Comparison of ENCODE assay signal across 16 cellular contexts in the genomic region with DNA sequence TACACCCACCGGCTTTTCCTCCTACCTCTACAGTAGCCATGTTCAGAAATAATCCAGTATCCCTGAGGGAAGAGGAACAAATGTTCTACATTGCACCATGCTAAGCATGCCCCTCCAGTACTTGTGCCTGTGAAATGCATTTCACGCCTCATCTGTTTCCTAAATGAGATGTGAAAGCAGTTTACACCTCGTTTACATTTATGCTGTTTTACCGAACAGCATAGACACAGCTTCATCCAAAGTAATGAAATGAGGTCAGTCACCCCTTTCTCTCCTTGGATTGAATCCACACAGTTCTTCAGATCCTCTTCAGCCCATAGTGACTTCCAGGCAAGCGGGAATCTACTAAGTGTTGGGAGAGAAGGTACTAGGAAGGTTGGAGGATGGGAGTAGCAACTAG.
DNase-seq lines count a peak whose midpoint lies in the region; ATAC-seq and TF ChIP-seq lines count a peak whose summit lies in the region.
"Had no signal": no experiment of that assay in that cellular context is flagged by ENCODE, and none has a peak within 500 bp of the region (broad histone marks: within the 10 kb centered on the region; RNA-seq: fewer than 3 reads in every experiment).

No MANE protein-coding gene starts in this region.

- 75 to 77% methylated on average over 5 of the region's 5 CpGs for WGBS in upper lobe of left lung, 2 donors

- H3K27ac Mint-ChIP-seq in activated B cell treated with CpG ODN at 0.5 μM for 24 hours: no peak overlapping the region

- H3K4me1 Mint-ChIP-seq in activated B cell treated with CpG ODN at 0.5 μM for 24 hours: peaks cover 10% of the 10 kb centered on the region

- intact Hi-C loops in activated B cell treated with CpG ODN at 0.5 μM for 24 hours (cut with micrococcal nuclease): no loop called here

- H3K4me3 ChIP-seq in upper lobe of left lung: no peak overlapping the region
- H3K4me3 ChIP-seq: BLaER1 treated with 17β-estradiol and CSF1 and Interleukin-3, amounts not matched to agents 10 nM and 100 nM had no signal

- H3K4me3 Mint-ChIP-seq in activated B cell treated with CpG ODN at 0.5 μM for 24 hours: peak overlapping the region; percentile 8

- peaks cover 9% of the 10 kb centered on the region for H3K9me3 Mint-ChIP-seq in activated B cell treated with CpG ODN at 0.5 μM for 24 hours

- TF ChIP-seq CTCF in activated B cell treated with CpG ODN at 0.5 μM for 24 hours (IDR thresholded peaks at IDR 0.05): no peak
- no peak for TF ChIP-seq CTCF in upper lobe of left lung (IDR thresholded peaks at IDR 0.05)

- peak; percentile 9 for DNase-seq in G401 (ENCODE audit: low spot score)
- no peak for DNase-seq in activated B cell treated with CpG ODN at 0.5 μM for 24 hours
- DNase-seq in renal cortical epithelial cell (ENCODE audit: low read depth): peak; percentile 18
- no peak for DNase-seq in upper lobe of left lung
- DNase-seq: DMS 273 treated with DMSO at 0.1 percent for 48 hours, H7, IMR-90, Kasumi-1, NCI-H2029 treated with DMSO at 0.1 percent for 48 hours, NCI-H446, NCI-H82, SHP77 treated with DMSO at 0.1 percent for 48 hours had no signal

- in situ Hi-C loops in G401 (cut with HindIII; ENCODE audit: low sequenced_read_pairs): no loop called here

- TF ChIP-seq POLR2A in upper lobe of left lung (IDR thresholded peaks at IDR 0.05): no peak

- CTCF ChIA-PET in activated B cell treated with CpG ODN at 0.5 μM for 24 hours (lab: Charles Lee): no interaction called here

- H3K27me3 ChIP-seq in upper lobe of left lung: no peaks in the 10 kb centered on the region
- H3K27me3 ChIP-seq: BLaER1 treated with 17β-estradiol and CSF1 and Interleukin-3, amounts not matched to agents 10 nM and 100 nM had no signal

- no peak overlapping the region for H3K27ac ChIP-seq in upper lobe of left lung
- H3K27ac ChIP-seq: BLaER1 treated with 17β-estradiol and CSF1 and Interleukin-3, amounts not matched to agents 10 nM and 100 nM had no signal

- no peaks in the 10 kb centered on the region for H3K27me3 Mint-ChIP-seq in activated B cell treated with CpG ODN at 0.5 μM for 24 hours

- no peak for TF ChIP-seq EP300 in upper lobe of left lung (IDR thresholded peaks at IDR 0.05)

- ATAC-seq in HG03432 (IDR thresholded peaks at IDR 0.05; ENCODE audit: unreplicated experiment) (peak; percentile 79), activated B cell treated with CpG ODN at 0.5 μM for 24 hours (ENCODE audit: low read depth) (no peak), upper lobe of left lung (ENCODE audit: low FRiP score in 2 of 2) (no peak), HG03520 (IDR thresholded peaks at IDR 0.05; ENCODE audit: unreplicated experiment) (no peak), GM19351 (IDR thresholded peaks at IDR 0.05; ENCODE audit: unreplicated experiment) (no peak)

- no peaks in the 10 kb centered on the region for H3K4me1 ChIP-seq in upper lobe of left lung
- H3K4me1 ChIP-seq: BLaER1 treated with 17β-estradiol and CSF1 and Interleukin-3, amounts not matched to agents 10 nM and 100 nM had no signal

- peaks cover 3% of the 10 kb centered on the region for H3K36me3 Mint-ChIP-seq in activated B cell treated with CpG ODN at 0.5 μM for 24 hours (ENCODE audit: low read depth)

- POLR2A ChIA-PET in activated B cell treated with CpG ODN at 0.5 μM for 24 hours (lab: Charles Lee): no interaction called here

- no peaks in the 10 kb centered on the region for H3K36me3 ChIP-seq in upper lobe of left lung
- H3K36me3 ChIP-seq: BLaER1 treated with 17β-estradiol and CSF1 and Interleukin-3, amounts not matched to agents 10 nM and 100 nM had no signal

- peaks cover 0 to 4% (median under 1%) of the 10 kb centered on the region in 4 donors for H3K9me3 ChIP-seq in upper lobe of left lung

Comparison
In these comparisons a context has a peak if more than half of its experiments do, and no peak if none do; other contexts are left out.
1. DNase-seq: peak in G401 (single experiment) and renal cortical epithelial cell (single experiment); none in activated B cell treated with CpG ODN at 0.5 μM for 24 hours (single experiment) and upper lobe of left lung (0 of 2).